17 cellular contexts compared by ENCODE assay signal in genomic region chr2:234419726-234420125, GRCh38.
DNase-seq lines count a peak whose midpoint lies in the region; ATAC-seq, FAIRE-seq and TF ChIP-seq lines count a peak whose summit lies in the region.
"Had no signal": no experiment of that assay in that cellular context is flagged by ENCODE, and none has a peak within 500 bp of the region (broad histone marks: within the 10 kb centered on the region; RNA-seq: fewer than 3 reads in every experiment).

No MANE protein-coding gene starts in this region.

- H3K27ac Mint-ChIP-seq in activated CD4-positive, alpha-beta T cell treated with anti-CD3 and anti-CD28 coated beads, Interleukin-2, amount 10 ng/mL, durations not matched to agents 7 days and 5 days: peak overlapping the region; percentile 38
- peak overlapping the region in 6 of 7 donors; percentile 40 to 100 (median 100) for H3K27ac Mint-ChIP-seq in CD4-positive, alpha-beta memory T cell
- H3K27ac Mint-ChIP-seq in T-helper 17 cell (peak overlapping the region; percentile 99), mesothelial cell of epicardium (peak overlapping the region; percentile 76), MCF 10A (ENCODE audit: low read depth, unreplicated experiment) (no peak overlapping the region)

- no peak for DNase-seq in activated CD4-positive, alpha-beta T cell treated with anti-CD3 and anti-CD28 coated beads, Interleukin-2, amount 10 ng/mL, durations not matched to agents 7 days and 5 days
- no peak for DNase-seq in activated CD4-positive, alpha-beta T cell treated with anti-CD3 and anti-CD28 coated beads for 1 hour
- DNase-seq in CD4-positive, alpha-beta memory T cell: no peak
- DNase-seq in T-helper 17 cell: no peak
- DNase-seq in mesothelial cell of epicardium (ENCODE audit: low spot score in 2 of 2, unreplicated experiment in 2 of 2): no peak
- no peak for DNase-seq in inferior parietal cortex (ENCODE audit: extremely low spot score)
- no peak for DNase-seq in MCF 10A (ENCODE audit: unreplicated experiment)
- no peak for DNase-seq in small intestine
- DNase-seq: DMS79, GDM1, HCEC 1CT, MV-4-11, NCI-H1417 treated with DMSO at 0.1 percent for 48 hours, NCI-H1930, NCI-H526 treated with DMSO at 0.1 percent for 48 hours, OCI-M1 had no signal

- ATAC-seq in T-helper 17 cell: no peak
- ATAC-seq: GM12878 had no signal

- H3K9me3 Mint-ChIP-seq in activated CD4-positive, alpha-beta T cell treated with anti-CD3 and anti-CD28 coated beads, Interleukin-2, amount 10 ng/mL, durations not matched to agents 7 days and 5 days: peaks cover 16% of the 10 kb centered on the region
- peaks cover 0 to 12% (median 5%) of the 10 kb centered on the region in 8 donors for H3K9me3 Mint-ChIP-seq in CD4-positive, alpha-beta memory T cell
- peaks cover 11% of the 10 kb centered on the region for H3K9me3 Mint-ChIP-seq in mesothelial cell of epicardium
- no peaks in the 10 kb centered on the region for H3K9me3 Mint-ChIP-seq in MCF 10A (ENCODE audit: unreplicated experiment)

- H3K9me3 ChIP-seq in CD4-positive, alpha-beta memory T cell (ENCODE audit: control insufficient read depth in 1 of 2, low read length in 2 of 2): no peaks in the 10 kb centered on the region
- H3K9me3 ChIP-seq in T-helper 17 cell (ENCODE audit: control insufficient read depth, low read length, poor library complexity, severe bottlenecking): no peaks in the 10 kb centered on the region
- H3K9me3 ChIP-seq in small intestine (ENCODE audit: control insufficient read depth, low read depth): no peaks in the 10 kb centered on the region

- no peak overlapping the region for H3K4me3 Mint-ChIP-seq in activated CD4-positive, alpha-beta T cell treated with anti-CD3 and anti-CD28 coated beads, Interleukin-2, amount 10 ng/mL, durations not matched to agents 7 days and 5 days
- peak overlapping the region in 2 of 8 donors; percentile 35 to 46 for H3K4me3 Mint-ChIP-seq in CD4-positive, alpha-beta memory T cell
- H3K4me3 Mint-ChIP-seq in T-helper 17 cell (no peak overlapping the region), mesothelial cell of epicardium (no peak overlapping the region), MCF 10A (ENCODE audit: unreplicated experiment) (no peak overlapping the region)

- peaks cover 31% of the 10 kb centered on the region for H3K36me3 Mint-ChIP-seq in activated CD4-positive, alpha-beta T cell treated with anti-CD3 and anti-CD28 coated beads, Interleukin-2, amount 10 ng/mL, durations not matched to agents 7 days and 5 days (ENCODE audit: low read depth)
- peaks cover 0 to 7% of the 10 kb centered on the region in 2 donors for H3K36me3 Mint-ChIP-seq in CD4-positive, alpha-beta memory T cell
- no peaks in the 10 kb centered on the region for H3K36me3 Mint-ChIP-seq in T-helper 17 cell (ENCODE audit: low read depth)
- no peaks in the 10 kb centered on the region for H3K36me3 Mint-ChIP-seq in mesothelial cell of epicardium
- no peaks in the 10 kb centered on the region for H3K36me3 Mint-ChIP-seq in MCF 10A (ENCODE audit: insufficient read depth, unreplicated experiment)

- no peaks in the 10 kb centered on the region for H3K36me3 ChIP-seq in CD4-positive, alpha-beta memory T cell (ENCODE audit: insufficient read depth, low read length)
- H3K36me3 ChIP-seq in small intestine (ENCODE audit: control insufficient read depth in 2 of 2, insufficient read depth in 2 of 2, low read length in 2 of 2): no peaks in the 10 kb centered on the region

- intact Hi-C loops in CD4-positive, alpha-beta memory T cell (cut with micrococcal nuclease): loop anchor here (10.0 kb wide), 1 partner anchor 425 kb away; no protein-coding TSS in a partner anchor
- intact Hi-C loops in MCF 10A (cut with micrococcal nuclease): no loop called here

- POLR2A ChIA-PET in activated CD4-positive, alpha-beta T cell treated with anti-CD3 and anti-CD28 coated beads, Interleukin-2, amount 10 ng/mL, durations not matched to agents 7 days and 5 days (lab: Charles Lee): interaction anchor here (0.6 kb wide), 1 partner anchor 9 kb away, joined by 5 read pairs; no protein-coding TSS in a partner anchor
- POLR2A ChIA-PET in CD4-positive, alpha-beta memory T cell (lab: Charles Lee; ENCODE audit: partially characterized antibody): interaction anchor here (1.2 to 16.2 kb wide), 3 partner anchors 37 to 129 kb away, joined by 3 to 743 read pairs (median 313); no protein-coding TSS in a partner anchor
- POLR2A ChIA-PET in MCF 10A (lab: Yijun Ruan, JAX): interaction anchor here (0.7 kb wide), 1 partner anchor 148 kb away, joined by 3 read pairs; no protein-coding TSS in a partner anchor

- H3K4me1 ChIP-seq in CD4-positive, alpha-beta memory T cell (ENCODE audit: insufficient read depth, low read length): peaks cover 51% of the 10 kb centered on the region
- peaks cover 0 to 5% of the 10 kb centered on the region in 2 donors for H3K4me1 ChIP-seq in small intestine (ENCODE audit: control insufficient read depth in 2 of 2, insufficient read depth in 1 of 2, low read depth in 1 of 2, low read length in 1 of 2)

- H3K4me3 ChIP-seq in CD4-positive, alpha-beta memory T cell (ENCODE audit: low read length in 2 of 2): no peak overlapping the region
- no peak overlapping the region for H3K4me3 ChIP-seq in small intestine (ENCODE audit: low read depth in 1 of 2, low read length in 2 of 2)
- H3K4me3 ChIP-seq: GM12878 had no signal

- H3K27me3 Mint-ChIP-seq in activated CD4-positive, alpha-beta T cell treated with anti-CD3 and anti-CD28 coated beads, Interleukin-2, amount 10 ng/mL, durations not matched to agents 7 days and 5 days: no peaks in the 10 kb centered on the region
- H3K27me3 Mint-ChIP-seq in CD4-positive, alpha-beta memory T cell: no peaks in the 10 kb centered on the region
- H3K27me3 Mint-ChIP-seq in T-helper 17 cell (no peaks in the 10 kb centered on the region), mesothelial cell of epicardium (ENCODE audit: low read depth) (no peaks in the 10 kb centered on the region), MCF 10A (ENCODE audit: insufficient read depth, unreplicated experiment) (no peaks in the 10 kb centered on the region)

- no peak overlapping the region for H3K27ac ChIP-seq in CD4-positive, alpha-beta memory T cell (ENCODE audit: low read depth, low read length)
- no peak overlapping the region for H3K27ac ChIP-seq in small intestine (ENCODE audit: low read depth in 1 of 2, low read length in 1 of 2)

- peaks cover 70% of the 10 kb centered on the region for H3K4me1 Mint-ChIP-seq in activated CD4-positive, alpha-beta T cell treated with anti-CD3 and anti-CD28 coated beads, Interleukin-2, amount 10 ng/mL, durations not matched to agents 7 days and 5 days
- peaks cover 41 to 81% (median 57%) of the 10 kb centered on the region in 4 donors for H3K4me1 Mint-ChIP-seq in CD4-positive, alpha-beta memory T cell
- peaks cover 36% of the 10 kb centered on the region for H3K4me1 Mint-ChIP-seq in T-helper 17 cell
- peaks cover 36% of the 10 kb centered on the region for H3K4me1 Mint-ChIP-seq in mesothelial cell of epicardium
- peaks cover 15% of the 10 kb centered on the region for H3K4me1 Mint-ChIP-seq in MCF 10A (ENCODE audit: insufficient read depth, unreplicated experiment)

- BruUV-seq in MCF 10A (replicated peaks; lab: Mats Ljungman, UMichigan): no TSS peak

- CTCF ChIA-PET in activated CD4-positive, alpha-beta T cell treated with anti-CD3 and anti-CD28 coated beads, Interleukin-2, amount 10 ng/mL, durations not matched to agents 7 days and 5 days (lab: Charles Lee): interaction anchor here (1.9 kb wide), 1 partner anchor 27 kb away, joined by 4 read pairs; no protein-coding TSS in a partner anchor
- CTCF ChIA-PET in CD4-positive, alpha-beta memory T cell (lab: Charles Lee; ENCODE audit: partially characterized antibody): interaction anchor here (1.2 to 4.7 kb wide), 3 partner anchors 8 to 76 kb away, joined by 3 to 18 read pairs (median 3); no protein-coding TSS in a partner anchor
- CTCF ChIA-PET in MCF 10A (lab: Yijun Ruan, JAX): no interaction called here

- no peaks in the 10 kb centered on the region for H3K27me3 ChIP-seq in CD4-positive, alpha-beta memory T cell (ENCODE audit: insufficient read depth, low read length)
- no peaks in the 10 kb centered on the region for H3K27me3 ChIP-seq in small intestine (ENCODE audit: control insufficient read depth in 2 of 2, insufficient read depth in 2 of 2, low read length in 2 of 2)

- 79 to 90% (median 88%) methylated on average over 5 of the region's 5 CpGs for WGBS in small intestine, 3 donors

- TF ChIP-seq CTCF in mesothelial cell of epicardium (IDR thresholded peaks at IDR 0.05; ENCODE audit: unreplicated experiment) (no peak), MCF 10A (IDR thresholded peaks at IDR 0.05; ENCODE audit: unreplicated experiment) (no peak)

- no peak for FAIRE-seq in small intestine (lab: Jason Lieb, UNC)
- FAIRE-seq: GM12878 had no signal
